ENCODE assay signal across 8 cellular contexts in the genomic region with DNA sequence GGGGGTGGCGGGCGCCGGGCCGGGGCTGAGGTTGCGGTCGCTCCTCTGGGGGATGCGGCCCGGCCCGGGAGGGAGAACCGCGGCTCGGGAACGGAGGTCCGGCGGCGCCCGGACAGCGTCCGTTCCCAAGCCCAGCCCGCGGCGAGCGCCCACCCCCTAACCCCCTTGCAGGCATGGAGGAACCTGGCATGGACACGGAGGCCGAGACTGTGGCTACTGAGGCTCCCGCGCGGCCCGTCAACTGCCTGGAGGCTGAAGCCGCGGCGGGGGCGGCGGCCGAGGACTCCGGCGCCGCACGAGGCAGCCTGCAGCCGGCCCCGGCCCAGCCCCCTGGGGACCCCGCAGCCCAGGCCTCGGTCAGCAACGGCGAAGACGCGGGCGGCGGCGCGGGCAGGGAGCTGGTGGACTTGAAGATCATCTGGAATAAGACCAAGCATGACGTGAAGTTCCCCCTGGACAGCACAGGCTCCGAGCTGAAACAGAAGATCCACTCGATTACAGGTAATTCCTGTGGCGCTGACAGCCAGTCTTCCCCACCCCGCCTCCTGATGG. TPM values are rescaled to one million over a fixed set of nuclear protein-coding genes. Genes with fewer than 3 reads are reported as not detected.
DNase-seq lines count a peak whose midpoint lies in the region; ATAC-seq and TF ChIP-seq lines count a peak whose summit lies in the region.

No MANE protein-coding gene starts in this region.

- peak; percentile 2 for ATAC-seq in HG02623 (IDR thresholded peaks at IDR 0.05; ENCODE audit: unreplicated experiment)

- peaks cover 38% of the 10 kb centered on the region for H3K4me1 ChIP-seq in DOHH2 (ENCODE audit: control insufficient read depth, low read length)
- H3K4me1 ChIP-seq in SK-N-SH (ENCODE audit: control insufficient read depth in 1 of 2, insufficient read depth in 2 of 2, low read depth in 1 of 2, low read length in 1 of 2): peaks cover 12 to 17% of the 10 kb centered on the region in 2 experiments
- H3K4me1 ChIP-seq in subcutaneous abdominal adipose tissue (ENCODE audit: control insufficient read depth in 5 of 5, insufficient read depth in 5 of 5, low read length in 5 of 5): peaks cover 8 to 36% (median 25%) of the 10 kb centered on the region in 5 donors

- peak overlapping the region; percentile 82 for H3K4me2 ChIP-seq in DOHH2 (ENCODE audit: low read length)
- peak overlapping the region; percentile 90 for H3K4me2 ChIP-seq in SK-N-SH

- no peak for DNase-seq in SK-N-SH
- peak; percentile 34 for DNase-seq in dedifferentiated amniotic fluid mesenchymal stem cell (ENCODE audit: extremely low spot score)
- DNase-seq in medulla oblongata (ENCODE audit: extremely low spot score): peak; percentile 9
- DNase-seq in cerebellar nuclear complex (lab: John Stamatoyannopoulos, UW): no peak
- DNase-seq in NCI-H1417 treated with DMSO at 0.1 percent for 48 hours (lab: John Stamatoyannopoulos, UW): no peak

- H3K9ac ChIP-seq in SK-N-SH (peak overlapping the region; percentile 96), subcutaneous abdominal adipose tissue (ENCODE audit: low read length in 5 of 5) (peak overlapping the region; percentile 90 to 94 (median 91))

- no peaks in the 10 kb centered on the region for H3K27me3 ChIP-seq in DOHH2 (ENCODE audit: control insufficient read depth, low read length)
- H3K27me3 ChIP-seq in SK-N-SH (ENCODE audit: insufficient read depth): no peaks in the 10 kb centered on the region
- H3K27me3 ChIP-seq in subcutaneous abdominal adipose tissue (ENCODE audit: control insufficient read depth in 5 of 5, insufficient read depth in 4 of 5, low read length in 5 of 5): peaks cover 0 to 3% (median 0%) of the 10 kb centered on the region in 5 donors

- H3K9me2 ChIP-seq in DOHH2 (replicated peaks; ENCODE audit: control insufficient read depth, low read length): no peaks in the 10 kb centered on the region
- H3K9me2 ChIP-seq in SK-N-SH: no peaks in the 10 kb centered on the region

- 0 out of 2 replicates have a peak overlapping the region, but pooled peaks have one; percentile 52 for H2AFZ ChIP-seq in SK-N-SH (ENCODE audit: low read depth)

- TF ChIP-seq RAD21 in SK-N-SH (IDR thresholded peaks at IDR 0.05; ENCODE audit: low read length): no peak

- H3K9me3 ChIP-seq in DOHH2 (ENCODE audit: control insufficient read depth, insufficient read depth, low read length) (no peaks in the 10 kb centered on the region), SK-N-SH (no peaks in the 10 kb centered on the region), subcutaneous abdominal adipose tissue (ENCODE audit: control insufficient read depth in 5 of 5, low read length in 5 of 5) (no peaks in the 10 kb centered on the region)

- CTCF ChIA-PET in SK-N-SH (lab: Yijun Ruan, JAX): interaction anchor here (0.6 to 3.9 kb wide), 11 partner anchors 13 to 121 kb away, joined by 3 to 21 read pairs (median 4); a partner anchor contains a TSS

- no peak for TF ChIP-seq CTCF in DOHH2 (IDR thresholded peaks at IDR 0.05; ENCODE audit: low read depth, low read length, poor library complexity, severe bottlenecking)
- TF ChIP-seq CTCF in SK-N-SH (IDR thresholded peaks at IDR 0.05): no peak

- WGBS in SK-N-SH (ENCODE audit: low lambda C conversion rate): 0% methylated on average over 3 of the region's 56 CpGs

- TF ChIP-seq EP300 in SK-N-SH (IDR thresholded peaks at IDR 0.05; ENCODE audit: borderline replicate concordance in 1 of 2, low read depth in 1 of 2, low read length in 1 of 2): no peak

- H3K4me3 ChIP-seq in DOHH2 (ENCODE audit: low read length): peak overlapping the region; percentile 95
- H3K4me3 ChIP-seq in SK-N-SH (ENCODE audit: low read depth in 2 of 2, low read length in 1 of 2): peak overlapping the region; percentile 89 to 98
- peak overlapping the region; percentile 77 to 96 (median 89) for H3K4me3 ChIP-seq in subcutaneous abdominal adipose tissue (ENCODE audit: low read depth in 1 of 5, low read length in 5 of 5)

- peaks cover 20% of the 10 kb centered on the region for H3F3A ChIP-seq in DOHH2 (ENCODE audit: control insufficient read depth, insufficient read depth)
- peaks cover 7% of the 10 kb centered on the region for H3F3A ChIP-seq in SK-N-SH (replicated peaks; ENCODE audit: insufficient read depth)

- H3K79me2 ChIP-seq in DOHH2 (ENCODE audit: control insufficient read depth, low read length) (peaks cover 79% of the 10 kb centered on the region), SK-N-SH (ENCODE audit: insufficient read depth) (peaks cover 75% of the 10 kb centered on the region)

- peak overlapping the region; percentile 18 for H3K27ac ChIP-seq in DOHH2 (ENCODE audit: low read depth, low read length)
- peak overlapping the region; percentile 87 to 93 for H3K27ac ChIP-seq in SK-N-SH (ENCODE audit: low read depth in 2 of 2, low read length in 1 of 2)
- peak overlapping the region; percentile 86 for H3K27ac ChIP-seq in subcutaneous abdominal adipose tissue (ENCODE audit: low read depth, low read length)

- H3K36me3 ChIP-seq in DOHH2 (ENCODE audit: control insufficient read depth, low read length) (peaks cover 48% of the 10 kb centered on the region), SK-N-SH (replicated peaks in 1 of 2; ENCODE audit: control insufficient read depth in 1 of 2, insufficient read depth in 2 of 2, low read length in 1 of 2) (peaks cover 38 to 41% of the 10 kb centered on the region in 2 experiments), subcutaneous abdominal adipose tissue (ENCODE audit: control insufficient read depth in 5 of 5, insufficient read depth in 5 of 5, low read length in 5 of 5) (peaks cover 15 to 38% (median 34%) of the 10 kb centered on the region in 5 donors)

- H4K20me1 ChIP-seq in DOHH2 (ENCODE audit: control insufficient read depth, insufficient read depth, low read depth, low read length): no peaks in the 10 kb centered on the region
- no peaks in the 10 kb centered on the region; the same call in 1 of the 2 replicates for H4K20me1 ChIP-seq in SK-N-SH (ENCODE audit: insufficient read depth)

- POLR2A ChIA-PET in SK-N-SH (lab: Yijun Ruan, JAX): interaction anchor here (0.6 to 1.6 kb wide), 4 partner anchors 12 to 32 kb away, joined by 3 to 7 read pairs (median 6); no protein-coding TSS in a partner anchor

TF ChIP-seq in SK-N-SH, 30 proteins besides CTCF, POLR2A, EP300 and RAD21:
- TF ChIP-seq, protein P1, sequence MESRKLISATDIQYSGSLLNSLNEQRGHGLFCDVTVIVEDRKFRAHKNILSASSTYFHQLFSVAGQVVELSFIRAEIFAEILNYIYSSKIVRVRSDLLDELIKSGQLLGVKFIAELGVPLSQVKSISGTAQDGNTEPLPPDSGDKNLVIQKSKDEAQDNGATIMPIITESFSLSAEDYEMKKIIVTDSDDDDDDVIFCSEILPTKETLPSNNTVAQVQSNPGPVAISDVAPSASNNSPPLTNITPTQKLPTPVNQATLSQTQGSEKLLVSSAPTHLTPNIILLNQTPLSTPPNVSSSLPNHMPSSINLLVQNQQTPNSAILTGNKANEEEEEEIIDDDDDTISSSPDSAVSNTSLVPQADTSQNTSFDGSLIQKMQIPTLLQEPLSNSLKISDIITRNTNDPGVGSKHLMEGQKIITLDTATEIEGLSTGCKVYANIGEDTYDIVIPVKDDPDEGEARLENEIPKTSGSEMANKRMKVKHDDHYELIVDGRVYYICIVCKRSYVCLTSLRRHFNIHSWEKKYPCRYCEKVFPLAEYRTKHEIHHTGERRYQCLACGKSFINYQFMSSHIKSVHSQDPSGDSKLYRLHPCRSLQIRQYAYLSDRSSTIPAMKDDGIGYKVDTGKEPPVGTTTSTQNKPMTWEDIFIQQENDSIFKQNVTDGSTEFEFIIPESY (IDR thresholded peaks at IDR 0.05; ENCODE audit: borderline replicate concordance, low read depth): no peak
- TF ChIP-seq, protein P2, sequence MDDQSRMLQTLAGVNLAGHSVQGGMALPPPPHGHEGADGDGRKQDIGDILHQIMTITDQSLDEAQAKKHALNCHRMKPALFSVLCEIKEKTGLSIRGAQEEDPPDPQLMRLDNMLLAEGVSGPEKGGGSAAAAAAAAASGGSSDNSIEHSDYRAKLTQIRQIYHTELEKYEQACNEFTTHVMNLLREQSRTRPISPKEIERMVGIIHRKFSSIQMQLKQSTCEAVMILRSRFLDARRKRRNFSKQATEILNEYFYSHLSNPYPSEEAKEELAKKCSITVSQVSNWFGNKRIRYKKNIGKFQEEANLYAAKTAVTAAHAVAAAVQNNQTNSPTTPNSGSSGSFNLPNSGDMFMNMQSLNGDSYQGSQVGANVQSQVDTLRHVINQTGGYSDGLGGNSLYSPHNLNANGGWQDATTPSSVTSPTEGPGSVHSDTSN (IDR thresholded peaks at IDR 0.05): no peak
- TF ChIP-seq, protein P3, sequence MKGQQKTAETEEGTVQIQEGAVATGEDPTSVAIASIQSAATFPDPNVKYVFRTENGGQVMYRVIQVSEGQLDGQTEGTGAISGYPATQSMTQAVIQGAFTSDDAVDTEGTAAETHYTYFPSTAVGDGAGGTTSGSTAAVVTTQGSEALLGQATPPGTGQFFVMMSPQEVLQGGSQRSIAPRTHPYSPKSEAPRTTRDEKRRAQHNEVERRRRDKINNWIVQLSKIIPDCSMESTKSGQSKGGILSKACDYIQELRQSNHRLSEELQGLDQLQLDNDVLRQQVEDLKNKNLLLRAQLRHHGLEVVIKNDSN (IDR thresholded peaks at IDR 0.05; ENCODE audit: borderline replicate concordance, low read depth): no peak
- TF ChIP-seq EZH2phosphoT487 (IDR thresholded peaks at IDR 0.05; ENCODE audit: borderline replicate concordance, low read depth) (no peak), TAF1 (IDR thresholded peaks at IDR 0.05; ENCODE audit: borderline replicate concordance, low read depth, low read length) (no peak; the same call in 1 of the 2 replicates)

RNA-seq across cellular contexts. Expression of a gene that starts 0.3 kb away (rescaled TPM):
- 66.1 and 68.9 TPM in 2 replicates for polyA plus RNA-seq in SK-N-SH (2012; rRNA removed)
- 53.4 and 67.1 TPM in 2 replicates for polyA plus RNA-seq in SK-N-SH (2012; cell fraction: cytosol; rRNA removed)
- 129 and 153 TPM in 2 replicates for polyA plus RNA-seq in SK-N-SH (2012; cell fraction: nucleus; rRNA removed)

RNA-seq across cellular contexts. Expression of a gene that starts 0.7 kb away (rescaled TPM):
- polyA plus RNA-seq in SK-N-SH (2012; rRNA removed): 23.2 and 37.4 TPM in 2 replicates
- polyA plus RNA-seq in SK-N-SH (2012; cell fraction: cytosol; rRNA removed): 19.1 and 24.7 TPM in 2 replicates
- 53.3 and 71.1 TPM in 2 replicates for polyA plus RNA-seq in SK-N-SH (2012; cell fraction: nucleus; rRNA removed)

RNA-seq across cellular contexts. Expression of a gene that starts 38.3 kb away (rescaled TPM):
- polyA plus RNA-seq in SK-N-SH (2012; rRNA removed): 187 and 191 TPM in 2 replicates
- 205 and 238 TPM in 2 replicates for polyA plus RNA-seq in SK-N-SH (2012; cell fraction: cytosol; rRNA removed)
- 80.8 and 109 TPM in 2 replicates for polyA plus RNA-seq in SK-N-SH (2012; cell fraction: nucleus; rRNA removed)

RNA-seq across cellular contexts. Expression of a gene that starts 47.6 kb away (rescaled TPM):
- polyA plus RNA-seq in SK-N-SH (2012; rRNA removed): 23.4 and 29.2 TPM in 2 replicates
- polyA plus RNA-seq in SK-N-SH (2012; cell fraction: cytosol; rRNA removed): 19.9 and 23.9 TPM in 2 replicates
- 52.4 and 82.2 TPM in 2 replicates for polyA plus RNA-seq in SK-N-SH (2012; cell fraction: nucleus; rRNA removed)

Comparison
In these comparisons a context has a peak if more than half of its experiments do, and no peak if none do; other contexts are left out.
1. H3K27ac ChIP-seq: peak in every context shown above with its lines; median percentile 90 in SK-N-SH; 86 in subcutaneous abdominal adipose tissue; 18 in DOHH2.
2. DNase-seq: peak in dedifferentiated amniotic fluid mesenchymal stem cell (single experiment) and medulla oblongata (single experiment); none in SK-N-SH (single experiment), cerebellar nuclear complex (0 of 2) and NCI-H1417 treated with DMSO at 0.1 percent for 48 hours (single experiment).
3. Peak in every context shown above with its lines, with median percentiles within 50 percentile points of each other: H3K4me3 ChIP-seq.